Comparison of ENCODE assay signal across 23 cellular contexts in the genomic region with DNA sequence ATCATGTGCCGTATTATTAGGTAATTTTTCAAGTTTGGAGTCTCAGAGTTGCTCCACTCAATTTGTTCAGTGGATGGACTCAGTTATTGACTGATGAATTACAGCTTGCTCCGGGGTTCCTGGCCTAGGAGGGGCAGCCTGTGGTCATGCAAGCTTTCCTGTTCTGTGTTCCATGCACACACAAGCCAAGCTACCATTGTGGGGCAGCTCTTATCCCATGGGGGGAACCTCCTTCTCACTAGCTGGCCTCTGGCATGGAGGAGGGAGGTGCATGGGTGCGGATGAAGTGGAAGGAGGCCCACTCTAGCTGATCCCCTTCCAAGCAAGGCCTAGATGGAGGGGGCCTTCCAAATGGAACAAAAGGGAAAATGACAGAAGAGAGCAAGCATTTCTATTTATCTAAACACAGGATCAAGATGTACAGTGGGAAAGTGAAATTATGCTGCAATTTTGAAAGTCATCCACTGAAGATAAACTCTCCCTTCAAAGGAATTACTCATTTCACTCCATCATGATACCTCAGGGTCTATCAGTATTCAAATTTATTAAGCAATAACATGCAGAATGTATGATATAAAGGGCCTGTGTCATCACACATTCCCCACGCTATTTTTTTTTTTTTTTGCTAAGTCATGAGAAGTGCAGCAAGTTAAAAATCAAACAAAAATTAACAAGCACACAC.
DNase-seq lines count a peak whose midpoint lies in the region; ATAC-seq, FAIRE-seq and TF ChIP-seq lines count a peak whose summit lies in the region.
"Had no signal": no experiment of that assay in that cellular context is flagged by ENCODE, and none has a peak within 500 bp of the region (broad histone marks: within the 10 kb centered on the region; RNA-seq: fewer than 3 reads in every experiment).

No MANE protein-coding gene starts in this region.

- no peaks in the 10 kb centered on the region for H3K36me3 Mint-ChIP-seq in brain
- H3K36me3 Mint-ChIP-seq: activated CD8-positive, alpha-beta memory T cell treated with anti-CD3 and anti-CD28 coated beads, Interleukin-2, amount 10 ng/mL, durations not matched to agents 7 days and 5 days had no signal

- no peak for FAIRE-seq in keratinocyte (lab: Jason Lieb, UNC)
- FAIRE-seq: endothelial cell of umbilical vein, GM12878, small intestine had no signal

- H4K20me1 ChIP-seq in keratinocyte (ENCODE audit: control insufficient read depth, extremely low read depth, insufficient read depth, low read length) = no peaks in the 10 kb centered on the region

- peaks cover 55% of the 10 kb centered on the region for H3K4me1 Mint-ChIP-seq in brain
- H3K4me1 Mint-ChIP-seq in stimulated activated naive CD8-positive, alpha-beta T cell treated with anti-CD3 and anti-CD28 coated beads, Interleukin-15, amount 100 ng/mL, for 72 hours = peaks cover 32% of the 10 kb centered on the region

- H3K4me3 ChIP-seq in keratinocyte (ENCODE audit: control insufficient read depth in 2 of 3, extremely low read depth in 1 of 3, insufficient read depth in 2 of 3, low read depth in 1 of 3, low read length in 3 of 3) = no peak overlapping the region
- H3K4me3 ChIP-seq: GM12878, left ventricle myocardium inferior, thoracic aorta had no signal

- ATAC-seq in stimulated activated naive CD8-positive, alpha-beta T cell treated with anti-CD3 and anti-CD28 coated beads, Interleukin-15, amount 100 ng/mL, for 72 hours = peak; percentile 48
- ATAC-seq in GM19324 (IDR thresholded peaks at IDR 0.05; ENCODE audit: low FRiP score, unreplicated experiment) = no peak
- ATAC-seq in HG02852 (IDR thresholded peaks at IDR 0.05; ENCODE audit: unreplicated experiment) = no peak
- ATAC-seq: activated CD8-positive, alpha-beta memory T cell treated with anti-CD3 and anti-CD28 coated beads, Interleukin-2, amount 10 ng/mL, durations not matched to agents 7 days and 5 days; GM12878; HCT116 had no signal

- H3K9ac ChIP-seq in keratinocyte (ENCODE audit: control insufficient read depth, extremely low read depth, insufficient read depth, low read length) = no peak overlapping the region

- peaks cover 17% of the 10 kb centered on the region for H3K4me1 ChIP-seq in keratinocyte (ENCODE audit: control insufficient read depth, extremely low read depth, insufficient read depth, low read length)

- H3K27me3 ChIP-seq in keratinocyte (ENCODE audit: control insufficient read depth, extremely low read depth, insufficient read depth, low read length) = peaks cover 26% of the 10 kb centered on the region

- H3K27ac Mint-ChIP-seq in brain = peak overlapping the region in 4 of 5 experiments; percentile 19 to 86 (median 20)
- H3K27ac Mint-ChIP-seq in stimulated activated naive CD8-positive, alpha-beta T cell treated with anti-CD3 and anti-CD28 coated beads, Interleukin-15, amount 100 ng/mL, for 72 hours = peak overlapping the region in 1 of 2 donors; percentile 29
- H3K27ac Mint-ChIP-seq: activated CD8-positive, alpha-beta memory T cell treated with anti-CD3 and anti-CD28 coated beads, Interleukin-2, amount 10 ng/mL, durations not matched to agents 7 days and 5 days; naive B cell had no signal

- no peaks in the 10 kb centered on the region for H3K9me1 ChIP-seq in keratinocyte (ENCODE audit: control insufficient read depth, extremely low read depth, insufficient read depth, low read length)

- H3K36me3 ChIP-seq in keratinocyte (ENCODE audit: control insufficient read depth in 2 of 2, extremely low read depth in 1 of 2, insufficient read depth in 2 of 2, low read length in 2 of 2) = no peaks in the 10 kb centered on the region
- H3K36me3 ChIP-seq: left ventricle myocardium inferior, thoracic aorta had no signal

- no peaks in the 10 kb centered on the region for H3K9me3 ChIP-seq in keratinocyte (ENCODE audit: control insufficient read depth, low read depth, low read length)
- H3K9me3 ChIP-seq: left ventricle myocardium inferior, thoracic aorta had no signal

- no peaks in the 10 kb centered on the region for H3K79me2 ChIP-seq in keratinocyte (ENCODE audit: control insufficient read depth, insufficient read depth, low read length)

- TF ChIP-seq CTCF in brain (conservative IDR thresholded peaks at IDR 0.05) = no peak
- no peak for TF ChIP-seq CTCF in keratinocyte (optimal IDR thresholded peaks at IDR 0.05 in 1 of 3, IDR thresholded peaks at IDR 0.05 in 1 of 3, conservative IDR thresholded peaks at IDR 0.05 in 1 of 3; ENCODE audit: extremely low read depth in 1 of 3, insufficient read depth in 2 of 3, low read length in 3 of 3)

- H3K27me3 Mint-ChIP-seq in brain = peaks cover 73% of the 10 kb centered on the region
- H3K27me3 Mint-ChIP-seq in stimulated activated naive CD8-positive, alpha-beta T cell treated with anti-CD3 and anti-CD28 coated beads, Interleukin-15, amount 100 ng/mL, for 72 hours = peaks cover 85% of the 10 kb centered on the region

- peak overlapping the region in 2 of 5 experiments; percentile 41 to 71 for H3K4me3 Mint-ChIP-seq in brain
- no peak overlapping the region for H3K4me3 Mint-ChIP-seq in stimulated activated naive CD8-positive, alpha-beta T cell treated with anti-CD3 and anti-CD28 coated beads, Interleukin-15, amount 100 ng/mL, for 72 hours
- H3K4me3 Mint-ChIP-seq: activated CD8-positive, alpha-beta memory T cell treated with anti-CD3 and anti-CD28 coated beads, Interleukin-2, amount 10 ng/mL, durations not matched to agents 7 days and 5 days; naive B cell had no signal

- DNase-seq in NCI-H1417 (lab: John Stamatoyannopoulos, UW) = peak in 2 of 3 experiments; percentile 46 to 72
- DNase-seq in NCI-H1417 treated with DMSO at 0.1 percent for 48 hours (lab: John Stamatoyannopoulos, UW) = no peak
- DNase-seq in keratinocyte (ENCODE audit: low read depth, low spot score) = no peak
- DNase-seq in stimulated activated naive CD8-positive, alpha-beta T cell treated with anti-CD3 and anti-CD28 coated beads, Interleukin-15, amount 100 ng/mL, for 72 hours = no peak
- no peak for DNase-seq in pons (ENCODE audit: low spot score)
- DNase-seq: activated CD4-positive, alpha-beta T cell treated with anti-CD3 and anti-CD28 coated beads for 4 hours; activated CD8-positive, alpha-beta memory T cell treated with anti-CD3 and anti-CD28 coated beads, Interleukin-2, amount 10 ng/mL, durations not matched to agents 7 days and 5 days; activated gamma-delta T cell treated with Interleukin-2 at 50 U/mL for 16 hours; cortex of kidney; GF-D8; glutamatergic neuron; KG1; left ventricle myocardium inferior; naive B cell; stimulated activated CD8-positive, alpha-beta memory T cell treated with anti-CD3 and anti-CD28 coated beads, Interleukin-4, amount 100 ng/mL, for 48 hours had no signal

- no peak overlapping the region for H2AFZ ChIP-seq in keratinocyte (ENCODE audit: control insufficient read depth, low read length)

- dilution Hi-C loops in keratinocyte (cut with MboI; ENCODE audit: extremely low pct_ligation_motif_present, low sequenced_read_pairs) = no loop called here

- peak overlapping the region; percentile 43 for H3K4me2 ChIP-seq in keratinocyte (ENCODE audit: control insufficient read depth, extremely low read depth, insufficient read depth, low read depth, low read length)

- peak overlapping the region; percentile 10 for H3K27ac ChIP-seq in keratinocyte (ENCODE audit: control insufficient read depth, insufficient read depth, low read length)
- H3K27ac ChIP-seq: left ventricle myocardium inferior, thoracic aorta had no signal

- peaks cover 0 to 3% (median 0%) of the 10 kb centered on the region in 5 experiments for H3K9me3 Mint-ChIP-seq in brain
- H3K9me3 Mint-ChIP-seq in stimulated activated naive CD8-positive, alpha-beta T cell treated with anti-CD3 and anti-CD28 coated beads, Interleukin-15, amount 100 ng/mL, for 72 hours = no peaks in the 10 kb centered on the region

Comparison
In these comparisons a context has a peak if more than half of its experiments do, and no peak if none do; other contexts are left out.
1. DNase-seq: peak in NCI-H1417 (2 of 3); none in NCI-H1417 treated with DMSO at 0.1 percent for 48 hours (single experiment), keratinocyte (single experiment), stimulated activated naive CD8-positive, alpha-beta T cell treated with anti-CD3 and anti-CD28 coated beads, Interleukin-15, amount 100 ng/mL, for 72 hours (0 of 2) and pons (single experiment).